ENCODE assay signal across 15 cellular contexts in genomic region chr1:1917304-1917976, GRCh38. TPM values are rescaled to one million over a fixed set of nuclear protein-coding genes. Genes with fewer than 3 reads are reported as not detected.
DNase-seq lines count a peak whose midpoint lies in the region; ATAC-seq and TF ChIP-seq lines count a peak whose summit lies in the region.
"Had no signal": no experiment of that assay in that cellular context is flagged by ENCODE, and none has a peak within 500 bp of the region (broad histone marks: within the 10 kb centered on the region; RNA-seq: fewer than 3 reads in every experiment).

No MANE protein-coding gene starts in this region.

- peak; percentile 25 for DNase-seq in left ventricle myocardium superior
- no peak for DNase-seq in Right ventricle myocardium superior
- peak in 4 of 7 donors; percentile 15 to 34 (median 26) for DNase-seq in adrenal gland
- DNase-seq in naive thymus-derived CD8-positive, alpha-beta T cell = no peak
- no peak for DNase-seq in coronary artery (ENCODE audit: low spot score)
- no peak for DNase-seq in SIG-M5 treated with dmso at 0.1 percent for 504 hours (lab: John Stamatoyannopoulos, UW; ENCODE audit: unreplicated experiment)
- DNase-seq in head of caudate nucleus = no peak
- DNase-seq: caudate nucleus, NCI-H1436, NCI-H2227 treated with DMSO at 0.1 percent for 48 hours had no signal

- WGBS in adrenal gland, 4 donors = 85 to 96% (median 93%) methylated on average over 6 to 14 of the region's 14 CpGs

- no peaks in the 10 kb centered on the region for H3K36me3 Mint-ChIP-seq in naive thymus-derived CD8-positive, alpha-beta T cell
- H3K36me3 Mint-ChIP-seq: activated naive CD4-positive, alpha-beta T cell treated with anti-CD3 and anti-CD28 coated beads, Interleukin-2, amount 50 U/mL, for 72 hours had no signal

- H3K27me3 Mint-ChIP-seq in naive thymus-derived CD8-positive, alpha-beta T cell = no peaks in the 10 kb centered on the region

- peak overlapping the region in 3 of 5 donors; percentile 78 to 89 (median 78) for H3K27ac ChIP-seq in adrenal gland
- no peak overlapping the region for H3K27ac ChIP-seq in coronary artery

- peaks cover 1 to 12% (median 7%) of the 10 kb centered on the region in 4 donors for H3K4me1 Mint-ChIP-seq in naive thymus-derived CD8-positive, alpha-beta T cell

- intact Hi-C loops in left ventricle myocardium superior (cut with micrococcal nuclease) (no loop called here), Right ventricle myocardium superior (cut with DNase I) (no loop called here), adrenal gland (cut with DNase I) (no loop called here), head of caudate nucleus (cut with DNase I) (no loop called here)

- POLR2A ChIA-PET in naive thymus-derived CD8-positive, alpha-beta T cell (lab: Charles Lee) = interaction anchor here (1.0 to 2.3 kb wide), 2 partner anchors 8 to 193 kb away, joined by 3 to 13 read pairs; partner anchors contain the start of gene CDK11A

- H3K4me1 ChIP-seq in adrenal gland (replicated peaks in 1 of 2) = peaks cover 13 to 14% of the 10 kb centered on the region in 2 donors

- H3K27ac Mint-ChIP-seq in naive thymus-derived CD8-positive, alpha-beta T cell = peak overlapping the region in 3 of 10 donors; percentile 19 to 46 (median 22)
- H3K27ac Mint-ChIP-seq: activated naive CD4-positive, alpha-beta T cell treated with anti-CD3 and anti-CD28 coated beads, Interleukin-2, amount 50 U/mL, for 72 hours; T-helper 1 cell treated with Interleukin-12 subunit alpha and Interleukin-12 subunit beta and Interleukin-4 antibody, amounts not matched to agents 30 μg/mL and 1 μg/mL, for 36 hours had no signal

- no peak overlapping the region for H3K4me3 ChIP-seq in adrenal gland
- no peak overlapping the region for H3K4me3 ChIP-seq in coronary artery
- H3K4me3 ChIP-seq: GM12878 had no signal

- ATAC-seq in left ventricle myocardium superior (no peak), Right ventricle myocardium superior (ENCODE audit: poor library complexity) (no peak), GM18868 (IDR thresholded peaks at IDR 0.05; ENCODE audit: unreplicated experiment) (no peak)
- ATAC-seq in naive thymus-derived CD8-positive, alpha-beta T cell = no peak
- ATAC-seq: activated naive CD4-positive, alpha-beta T cell treated with anti-CD3 and anti-CD28 coated beads, Interleukin-2, amount 50 U/mL, for 72 hours; GM12878; left lobe of liver had no signal

- no peaks in the 10 kb centered on the region for H3K27me3 ChIP-seq in adrenal gland

- no peaks in the 10 kb centered on the region for H3K9me3 Mint-ChIP-seq in naive thymus-derived CD8-positive, alpha-beta T cell
- H3K9me3 Mint-ChIP-seq: activated naive CD4-positive, alpha-beta T cell treated with anti-CD3 and anti-CD28 coated beads, Interleukin-2, amount 50 U/mL, for 72 hours; T-helper 1 cell treated with Interleukin-12 subunit alpha and Interleukin-12 subunit beta and Interleukin-4 antibody, amounts not matched to agents 30 μg/mL and 1 μg/mL, for 36 hours had no signal

- TF ChIP-seq POLR2A in adrenal gland (IDR thresholded peaks at IDR 0.05) = no peak

- no peaks in the 10 kb centered on the region for H3K9me3 ChIP-seq in adrenal gland (replicated peaks in 1 of 3)

- no peak for TF ChIP-seq CTCF in adrenal gland (IDR thresholded peaks at IDR 0.05)
- TF ChIP-seq CTCF in coronary artery (IDR thresholded peaks at IDR 0.05) = no peak

- H3K36me3 ChIP-seq in adrenal gland (replicated peaks in 1 of 2) = no peaks in the 10 kb centered on the region

- H3K4me3 Mint-ChIP-seq in naive thymus-derived CD8-positive, alpha-beta T cell = peak overlapping the region in 9 of 10 donors; percentile 10 to 65 (median 51)

RNA-seq across cellular contexts. Expression of gene TMEM52, which starts 1.6 kb away (rescaled TPM):
- total RNA-seq in left ventricle myocardium superior (1.7 TPM), Right ventricle myocardium superior (2.1 TPM), adrenal gland (10 to 100 TPM; 35.0 to 95.4 (median 68.5) TPM)
- 10 to 100 TPM; 20.9 to 94.0 (median 64.7) TPM for polyA plus RNA-seq in adrenal gland
- 1 to 10 TPM in 1 of 2 experiments, not detected in 1; 1.0 TPM for total RNA-seq in naive thymus-derived CD8-positive, alpha-beta T cell
- under 1 TPM in 2 of 3 donors, not detected in 1; 0.20 to 0.53 TPM for polyA plus RNA-seq in naive thymus-derived CD8-positive, alpha-beta T cell

RNA-seq across cellular contexts. Expression of gene CALML6, which starts 2.4 kb away (rescaled TPM):
- total RNA-seq in left ventricle myocardium superior (not detected), Right ventricle myocardium superior (not detected), adrenal gland (under 1 TPM in 3 of 8 donors, not detected in 5; 0.35 to 0.61 (median 0.36) TPM)
- 1 to 10 TPM in 2 of 3 donors, not detected in 1; 3.2 to 4.7 TPM for polyA plus RNA-seq in adrenal gland
- total RNA-seq in naive thymus-derived CD8-positive, alpha-beta T cell = 1 to 10 TPM; 1.4 to 1.6 TPM
- polyA plus RNA-seq in naive thymus-derived CD8-positive, alpha-beta T cell = not detected

RNA-seq across cellular contexts. Expression of gene GNB1, which starts 26.6 kb away (rescaled TPM):
- total RNA-seq in left ventricle myocardium superior = 172 TPM
- total RNA-seq in Right ventricle myocardium superior = 154 TPM
- 100 to 1,000 TPM; 108 to 331 (median 232) TPM for total RNA-seq in adrenal gland
- 100 to 1,000 TPM in 1 of 3 donors, 10 to 100 TPM in 2; 81.7 to 482 (median 84.8) TPM for polyA plus RNA-seq in adrenal gland
- 100 to 1,000 TPM; 231 to 232 TPM for total RNA-seq in naive thymus-derived CD8-positive, alpha-beta T cell
- 100 to 1,000 TPM in 2 of 3 donors, 10 to 100 TPM in 1; 45.9 to 107 (median 105) TPM for polyA plus RNA-seq in naive thymus-derived CD8-positive, alpha-beta T cell

Comparison
In these comparisons a context has a peak if more than half of its experiments do, and no peak if none do; other contexts are left out.
1. DNase-seq: peak in left ventricle myocardium superior (single experiment) and adrenal gland (4 of 7); none in Right ventricle myocardium superior (single experiment), naive thymus-derived CD8-positive, alpha-beta T cell (0 of 10), coronary artery (single experiment), SIG-M5 treated with dmso at 0.1 percent for 504 hours (single experiment) and head of caudate nucleus (0 of 42).
2. H3K27ac ChIP-seq: peak in adrenal gland (3 of 5); none in coronary artery (0 of 2).
3. RNA of gene TMEM52, which starts 1.6 kb away (total RNA-seq): 35.0 to 95.4 TPM in adrenal gland; 2.1 TPM in Right ventricle myocardium superior (single experiment), 1.7 TPM in left ventricle myocardium superior (single experiment) and 1.0 TPM in naive thymus-derived CD8-positive, alpha-beta T cell; every median in the first group is over 10 times any median in the second.